7 cellular contexts compared by ENCODE assay signal in genomic region chr5:51382759-51383493, GRCh38. TPM values are rescaled to one million over a fixed set of nuclear protein-coding genes. Genes with fewer than 3 reads are reported as not detected.
DNase-seq lines count a peak whose midpoint lies in the region; ATAC-seq, FAIRE-seq and TF ChIP-seq lines count a peak whose summit lies in the region.

Gene ISL1, plus strand, starts transcription at chr5:51383448. Its CDS starts 224 bp downstream, at chr5:51383672.

- H3K4me3 ChIP-seq in astrocyte (ENCODE audit: insufficient read depth, low read depth, low read length) = peak within 1 kb of the TSS; percentile 45
- H3K4me3 ChIP-seq in iPS-18c (ENCODE audit: insufficient read depth, low read depth, low read length) = peak within 1 kb of the TSS; percentile 63
- peak within 1 kb of the TSS in 6 of 7 experiments; percentile 5 to 48 (median 24) for H3K4me3 ChIP-seq in skin epidermis

- H3K4me1 Mint-ChIP-seq in astrocyte (ENCODE audit: low read depth, unreplicated experiment) = peaks cover 16% of the 10 kb centered on the region

- no peaks in the 10 kb centered on the region for H4K20me1 ChIP-seq in astrocyte (ENCODE audit: insufficient read depth, low read length)

- H3K27me3 ChIP-seq in astrocyte (ENCODE audit: insufficient read depth, low read length) = peaks cover 89% of the 10 kb centered on the region

- H3K79me2 ChIP-seq in astrocyte (ENCODE audit: insufficient read depth, low read length) = no peaks in the 10 kb centered on the region

- peaks cover 4% of the 10 kb centered on the region for H3K4me1 ChIP-seq in astrocyte (ENCODE audit: insufficient read depth, low read length)

- DNase-seq in NCI-H2029 (lab: John Stamatoyannopoulos, UW) (peak; percentile 67), astrocyte (ENCODE audit: low read depth) (peak; percentile 46), germinal center (ENCODE audit: low spot score) (no peak), H54 (ENCODE audit: insufficient read length, low spot score) (no peak)

- H3K9me3 Mint-ChIP-seq in astrocyte (ENCODE audit: unreplicated experiment) = no peaks in the 10 kb centered on the region

- H2AFZ ChIP-seq in astrocyte (ENCODE audit: low read depth, low read length) = peak within 1 kb of the TSS; percentile 86

- H3K9me3 ChIP-seq in astrocyte (ENCODE audit: insufficient read depth, low read depth, low read length) (no peaks in the 10 kb centered on the region), iPS-18c (ENCODE audit: control insufficient read depth, insufficient read depth, low read length) (no peaks in the 10 kb centered on the region)

- no peaks in the 10 kb centered on the region for H3K36me3 ChIP-seq in astrocyte (ENCODE audit: insufficient read depth, low read length)

- FAIRE-seq in astrocyte (lab: Jason Lieb, UNC) (no peak), H54 (lab: Jason Lieb, UNC) (no peak)

- H3K27ac ChIP-seq in astrocyte (ENCODE audit: low read depth, low read length) (no peak within 1 kb of the TSS), skin epidermis (peak within 1 kb of the TSS in 1 of 21 experiments; percentile 11)

- H3K36me3 Mint-ChIP-seq in astrocyte (ENCODE audit: low read depth, unreplicated experiment) = no peaks in the 10 kb centered on the region

- no peak for TF ChIP-seq POLR2A in H54 (IDR thresholded peaks at IDR 0.05; ENCODE audit: low read depth, low read length)

- peak within 1 kb of the TSS; percentile 83 for H3K4me2 ChIP-seq in astrocyte (ENCODE audit: low read length)

- ATAC-seq in GM19395 (IDR thresholded peaks at IDR 0.05; ENCODE audit: unreplicated experiment) = peak; percentile 68

- peak within 1 kb of the TSS; percentile 92 for H3K4me3 Mint-ChIP-seq in astrocyte (ENCODE audit: unreplicated experiment)

- no peak for TF ChIP-seq CTCF in astrocyte (IDR thresholded peaks at IDR 0.05; ENCODE audit: insufficient read depth, low read depth, low read length)

- H3K9ac ChIP-seq in astrocyte (ENCODE audit: low read length) = no peak within 1 kb of the TSS

- H3K27me3 Mint-ChIP-seq in astrocyte (ENCODE audit: low read depth, unreplicated experiment) = peaks cover 89% of the 10 kb centered on the region

- H3K27ac Mint-ChIP-seq in astrocyte (ENCODE audit: unreplicated experiment) = peak within 1 kb of the TSS; percentile 60

RNA-seq across cellular contexts. Expression of gene ISL1, which starts in this region (rescaled TPM):
- total RNA-seq in astrocyte = 1.8 and 5.4 TPM in 2 replicates

Comparison
In these comparisons a context has a peak if more than half of its experiments do, and no peak if none do; other contexts are left out.
1. DNase-seq: peak in NCI-H2029 (single experiment) and astrocyte (single experiment); none in germinal center (single experiment) and H54 (single experiment).
2. Peak in every context shown above with its lines, with median percentiles within 50 percentile points of each other: H3K4me3 ChIP-seq.